1 cellular context compared by ENCODE assay signal in the genomic region with DNA sequence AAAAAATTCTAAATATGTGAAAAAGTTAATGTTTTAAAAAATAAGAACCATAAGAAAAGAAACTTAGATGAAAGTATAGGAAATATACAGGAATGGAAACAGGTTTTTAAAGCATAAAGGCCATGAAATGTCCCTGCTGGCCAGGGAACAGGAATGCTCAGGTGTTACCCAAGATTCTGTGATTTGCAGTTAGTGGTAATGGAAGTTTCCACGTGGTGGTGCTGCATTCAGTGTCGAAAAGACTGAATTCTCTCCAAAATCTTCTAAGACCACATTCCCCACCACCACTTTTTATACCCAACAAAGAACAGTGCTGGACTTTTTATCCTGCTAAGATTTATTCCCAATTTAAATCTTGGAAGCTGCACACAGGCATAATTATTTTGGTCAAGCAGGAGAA.
TF ChIP-seq lines count a peak whose summit lies in the region.

No MANE protein-coding gene starts in this region.

TF ChIP-seq in GM23338, 12 proteins besides CTCF, POLR2A, EP300 and RAD21 (continued from another document):
- TF ChIP-seq, protein P1, sequence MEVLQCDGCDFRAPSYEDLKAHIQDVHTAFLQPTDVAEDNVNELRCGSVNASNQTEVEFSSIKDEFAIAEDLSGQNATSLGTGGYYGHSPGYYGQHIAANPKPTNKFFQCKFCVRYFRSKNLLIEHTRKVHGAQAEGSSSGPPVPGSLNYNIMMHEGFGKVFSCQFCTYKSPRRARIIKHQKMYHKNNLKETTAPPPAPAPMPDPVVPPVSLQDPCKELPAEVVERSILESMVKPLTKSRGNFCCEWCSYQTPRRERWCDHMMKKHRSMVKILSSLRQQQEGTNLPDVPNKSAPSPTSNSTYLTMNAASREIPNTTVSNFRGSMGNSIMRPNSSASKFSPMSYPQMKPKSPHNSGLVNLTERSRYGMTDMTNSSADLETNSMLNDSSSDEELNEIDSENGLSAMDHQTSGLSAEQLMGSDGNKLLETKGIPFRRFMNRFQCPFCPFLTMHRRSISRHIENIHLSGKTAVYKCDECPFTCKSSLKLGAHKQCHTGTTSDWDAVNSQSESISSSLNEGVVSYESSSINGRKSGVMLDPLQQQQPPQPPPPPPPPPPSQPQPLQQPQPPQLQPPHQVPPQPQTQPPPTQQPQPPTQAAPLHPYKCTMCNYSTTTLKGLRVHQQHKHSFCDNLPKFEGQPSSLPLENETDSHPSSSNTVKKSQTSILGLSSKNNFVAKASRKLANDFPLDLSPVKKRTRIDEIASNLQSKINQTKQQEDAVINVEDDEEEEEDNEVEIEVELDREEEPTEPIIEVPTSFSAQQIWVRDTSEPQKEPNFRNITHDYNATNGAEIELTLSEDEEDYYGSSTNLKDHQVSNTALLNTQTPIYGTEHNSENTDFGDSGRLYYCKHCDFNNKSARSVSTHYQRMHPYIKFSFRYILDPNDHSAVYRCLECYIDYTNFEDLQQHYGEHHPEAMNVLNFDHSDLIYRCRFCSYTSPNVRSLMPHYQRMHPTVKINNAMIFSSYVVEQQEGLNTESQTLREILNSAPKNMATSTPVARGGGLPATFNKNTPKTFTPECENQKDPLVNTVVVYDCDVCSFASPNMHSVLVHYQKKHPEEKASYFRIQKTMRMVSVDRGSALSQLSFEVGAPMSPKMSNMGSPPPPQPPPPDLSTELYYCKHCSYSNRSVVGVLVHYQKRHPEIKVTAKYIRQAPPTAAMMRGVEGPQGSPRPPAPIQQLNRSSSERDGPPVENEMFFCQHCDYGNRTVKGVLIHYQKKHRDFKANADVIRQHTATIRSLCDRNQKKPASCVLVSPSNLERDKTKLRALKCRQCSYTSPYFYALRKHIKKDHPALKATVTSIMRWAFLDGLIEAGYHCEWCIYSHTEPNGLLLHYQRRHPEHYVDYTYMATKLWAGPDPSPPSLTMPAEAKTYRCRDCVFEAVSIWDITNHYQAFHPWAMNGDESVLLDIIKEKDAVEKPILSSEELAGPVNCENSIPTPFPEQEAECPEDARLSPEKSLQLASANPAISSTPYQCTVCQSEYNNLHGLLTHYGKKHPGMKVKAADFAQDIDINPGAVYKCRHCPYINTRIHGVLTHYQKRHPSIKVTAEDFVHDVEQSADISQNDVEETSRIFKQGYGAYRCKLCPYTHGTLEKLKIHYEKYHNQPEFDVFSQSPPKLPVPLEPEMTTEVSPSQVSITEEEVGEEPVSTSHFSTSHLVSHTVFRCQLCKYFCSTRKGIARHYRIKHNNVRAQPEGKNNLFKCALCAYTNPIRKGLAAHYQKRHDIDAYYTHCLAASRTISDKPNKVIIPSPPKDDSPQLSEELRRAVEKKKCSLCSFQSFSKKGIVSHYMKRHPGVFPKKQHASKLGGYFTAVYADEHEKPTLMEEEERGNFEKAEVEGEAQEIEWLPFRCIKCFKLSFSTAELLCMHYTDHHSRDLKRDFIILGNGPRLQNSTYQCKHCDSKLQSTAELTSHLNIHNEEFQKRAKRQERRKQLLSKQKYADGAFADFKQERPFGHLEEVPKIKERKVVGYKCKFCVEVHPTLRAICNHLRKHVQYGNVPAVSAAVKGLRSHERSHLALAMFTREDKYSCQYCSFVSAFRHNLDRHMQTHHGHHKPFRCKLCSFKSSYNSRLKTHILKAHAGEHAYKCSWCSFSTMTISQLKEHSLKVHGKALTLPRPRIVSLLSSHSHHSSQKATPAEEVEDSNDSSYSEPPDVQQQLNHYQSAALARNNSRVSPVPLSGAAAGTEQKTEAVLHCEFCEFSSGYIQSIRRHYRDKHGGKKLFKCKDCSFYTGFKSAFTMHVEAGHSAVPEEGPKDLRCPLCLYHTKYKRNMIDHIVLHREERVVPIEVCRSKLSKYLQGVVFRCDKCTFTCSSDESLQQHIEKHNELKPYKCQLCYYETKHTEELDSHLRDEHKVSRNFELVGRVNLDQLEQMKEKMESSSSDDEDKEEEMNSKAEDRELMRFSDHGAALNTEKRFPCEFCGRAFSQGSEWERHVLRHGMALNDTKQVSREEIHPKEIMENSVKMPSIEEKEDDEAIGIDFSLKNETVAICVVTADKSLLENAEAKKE (CRISPR knock-in tag; IDR thresholded peaks at IDR 0.05), result no peak
TF ChIP-seq in GM23338: peak in this region for 0.
